11 cellular contexts compared by ENCODE assay signal in genomic region chr19:55304980-55305379, GRCh38. TPM values are rescaled to one million over a fixed set of nuclear protein-coding genes. Genes with fewer than 3 reads are reported as not detected.
"Had no signal": no experiment of that assay in that cellular context is flagged by ENCODE, and none has a peak within 500 bp of the region (broad histone marks: within the 10 kb centered on the region; RNA-seq: fewer than 3 reads in every experiment).

No MANE protein-coding gene starts in this region.

- DNase-seq: esophagus squamous epithelium, lower lobe of right lung, pancreas, upper lobe of right lung had no signal

- H3K36me3 ChIP-seq: lower lobe of right lung, pancreas, upper lobe of right lung had no signal

- H3K4me1 ChIP-seq: pancreas had no signal

- H3K4me3 ChIP-seq: esophagus squamous epithelium, lower lobe of right lung, pancreas, upper lobe of right lung had no signal

- H3K9me3 ChIP-seq: esophagus squamous epithelium, lower lobe of right lung, pancreas, upper lobe of right lung had no signal

- FAIRE-seq: bronchial epithelial cell, pancreas, small intestine had no signal

- H3K27me3 ChIP-seq: esophagus squamous epithelium, pancreas, upper lobe of right lung had no signal

- H3K27ac ChIP-seq: esophagus squamous epithelium, lower lobe of right lung, pancreas, upper lobe of right lung, VCaP had no signal

RNA-seq across cellular contexts. Expression of gene TMEM150B, which starts 20.2 kb away (rescaled TPM):
- total RNA-seq: bronchial epithelial cell; endothelial cell of umbilical vein; glomerular endothelial cell; naive thymus-derived CD8-positive, alpha-beta T cell; pulmonary artery endothelial cell had no signal
- polyA plus RNA-seq: endothelial cell of umbilical vein; naive thymus-derived CD8-positive, alpha-beta T cell had no signal
